Comparison of ENCODE assay signal across 8 cellular contexts in the genomic region with DNA sequence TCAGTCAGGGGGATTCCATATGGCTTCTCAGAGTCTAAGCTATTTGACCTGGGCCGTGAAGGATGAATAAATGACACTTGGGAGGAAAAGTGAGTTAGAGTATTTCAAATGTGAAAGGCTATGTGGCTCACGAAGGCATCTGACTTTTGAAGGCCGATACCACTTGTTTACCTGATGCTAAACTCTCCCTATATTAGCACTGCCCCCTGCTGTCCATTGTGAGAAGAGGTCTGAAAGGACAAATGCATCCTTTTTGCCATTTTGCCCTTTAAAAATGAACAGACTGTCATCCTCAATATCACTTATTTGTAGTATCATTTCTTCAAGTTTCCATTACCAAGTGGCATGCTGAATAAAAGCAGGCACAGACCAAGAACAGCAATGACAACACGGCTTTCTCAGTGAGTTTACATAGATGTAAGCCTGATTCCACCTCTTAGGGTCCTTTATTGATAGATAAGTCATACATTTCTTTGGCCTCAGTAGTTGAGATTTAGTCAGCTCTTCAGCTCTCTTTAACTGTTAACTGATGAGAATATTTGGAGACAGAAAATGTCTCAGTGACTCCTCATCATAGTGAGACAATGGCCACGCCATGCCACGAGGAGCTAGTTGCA. TPM values are rescaled to one million over a fixed set of nuclear protein-coding genes. Genes with fewer than 3 reads are reported as not detected.
DNase-seq lines count a peak whose midpoint lies in the region; ATAC-seq, FAIRE-seq and TF ChIP-seq lines count a peak whose summit lies in the region.

No MANE protein-coding gene starts in this region.

- peaks cover 5% of the 10 kb centered on the region for H3K4me1 ChIP-seq in mucosa of stomach (ENCODE audit: control insufficient read depth, insufficient read depth, low read length)

- H3K36me3 ChIP-seq in mucosa of stomach (ENCODE audit: control insufficient read depth, insufficient read depth, low read length) = no peaks in the 10 kb centered on the region

- peak; percentile 93 for FAIRE-seq in GM12891 (lab: Jason Lieb, UNC)

- H3K4me3 ChIP-seq in dorsolateral prefrontal cortex (no peak overlapping the region), mucosa of stomach (ENCODE audit: low read length) (no peak overlapping the region)

- peak; percentile 47 to 87 (median 80) for TF ChIP-seq CTCF in dorsolateral prefrontal cortex (IDR thresholded peaks at IDR 0.05 in 54 of 56, conservative IDR thresholded peaks at IDR 0.05 in 2 of 56; ENCODE audit: low read depth in 1 of 56, partially characterized antibody in 56 of 56)

- H3K27me3 ChIP-seq in dorsolateral prefrontal cortex (peaks cover 0 to 2% (median 0%) of the 10 kb centered on the region in 45 donors), mucosa of stomach (ENCODE audit: control insufficient read depth, insufficient read depth, low read length) (no peaks in the 10 kb centered on the region)

- ATAC-seq in HG02870 (IDR thresholded peaks at IDR 0.05; ENCODE audit: unreplicated experiment) = peak; percentile 65

- DNase-seq in A172 (ENCODE audit: low spot score) (peak; percentile 53), GM12891 (ENCODE audit: insufficient read length, low spot score) (peak; percentile 14), NCI-H2227 treated with DMSO at 0.1 percent for 48 hours (lab: John Stamatoyannopoulos, UW) (peak; percentile 60), dorsolateral prefrontal cortex (peak in 1 of 10 donors; percentile 61), substantia nigra (lab: John Stamatoyannopoulos, UW) (peak in 29 of 49 donors; percentile 5 to 59 (median 32))
- peak; percentile 49 for DNase-seq in activated CD4-positive, CD25-positive, alpha-beta regulatory T cell treated with anti-CD3 and anti-CD28 coated beads, Interleukin-2, amount 50 U/mL, for 72 hours

- peak overlapping the region; percentile 11 for H3K9ac ChIP-seq in mucosa of stomach (ENCODE audit: low read length)

- H3K9me3 ChIP-seq in mucosa of stomach (ENCODE audit: control insufficient read depth, low read length) = no peaks in the 10 kb centered on the region

- H3K27ac ChIP-seq in dorsolateral prefrontal cortex (peak overlapping the region in 42 of 59 donors; percentile 2 to 82 (median 56)), substantia nigra (ENCODE audit: low read depth, low read length, poor library complexity, severe bottlenecking) (peak overlapping the region; percentile 66)

- TF ChIP-seq POLR2A in GM12891 (IDR thresholded peaks at IDR 0.05; ENCODE audit: low read depth, low read length) = no peak

- intact Hi-C loops in dorsolateral prefrontal cortex (cut with DNase I) = loop anchor here (5.0 to 10.0 kb wide), 2 partner anchors 40 to 113 kb away; partner anchors contain the start of gene DOCK10 (in 1 of the 2)

TF ChIP-seq in GM12891, 5 proteins besides CTCF, POLR2A, EP300 and RAD21:
- no peak for TF ChIP-seq SPI1 (IDR thresholded peaks at IDR 0.05; ENCODE audit: low read depth, low read length)
- TF ChIP-seq POLR2AphosphoS5 (IDR thresholded peaks at IDR 0.05; ENCODE audit: low read depth, low read length) = no peak
- no peak for TF ChIP-seq PAX5 (IDR thresholded peaks at IDR 0.05; ENCODE audit: insufficient read depth, low read length, severe bottlenecking)
- TF ChIP-seq TAF1 (IDR thresholded peaks at IDR 0.05; ENCODE audit: low read depth, low read length) = no peak
- no peak for TF ChIP-seq POU2F2 (IDR thresholded peaks at IDR 0.05; ENCODE audit: low read depth, low read length)

RNA-seq across cellular contexts. Expression of gene DOCK10, which starts 40.1 kb away (rescaled TPM):
- total RNA-seq in A172 (2014; rRNA removed; shearing (Covaris generic)) = 22.7 and 37.5 TPM in 2 replicates
- polyA plus RNA-seq in GM12891 (2012; ENCODE audit: low read depth, missing spikeins) = 43.7 TPM
- 100 to 1,000 TPM in 48 of 120 experiments, 10 to 100 TPM in 72; 24.3 to 264 (median 89.2) TPM for total RNA-seq in dorsolateral prefrontal cortex
